25 cellular contexts compared by ENCODE assay signal in genomic region chr6:54988576-54988975, GRCh38.
"Had no signal": no experiment of that assay in that cellular context is flagged by ENCODE, and none has a peak within 500 bp of the region (broad histone marks: within the 10 kb centered on the region; RNA-seq: fewer than 3 reads in every experiment).

No MANE protein-coding gene starts in this region.

- H3K27me3 Mint-ChIP-seq: activated CD8-positive, alpha-beta T cell treated with anti-CD3 and anti-CD28 coated beads for 36 hours; activated naive CD4-positive, alpha-beta T cell treated with anti-CD3 and anti-CD28 coated beads, Interleukin-2, amount 10 ng/mL, durations not matched to agents 7 days and 5 days; activated naive CD8-positive, alpha-beta T cell treated with anti-CD3 and anti-CD28 coated beads, Interleukin-2, amount 50 U/mL, for 24 hours had no signal

- H3K27me3 ChIP-seq: ascending aorta, breast epithelium, esophagus squamous epithelium, sigmoid colon, testis, upper lobe of left lung had no signal

- H3K4me3 ChIP-seq: ascending aorta, breast epithelium, esophagus squamous epithelium, lower lobe of right lung, sigmoid colon, testis, upper lobe of left lung had no signal

- ATAC-seq: activated CD8-positive, alpha-beta T cell treated with anti-CD3 and anti-CD28 coated beads for 36 hours; activated naive CD8-positive, alpha-beta T cell treated with anti-CD3 and anti-CD28 coated beads, Interleukin-2, amount 50 U/mL, for 24 hours; activated T-cell treated with anti-CD3 and anti-CD28 coated beads, Interleukin-2, amount 50 U/mL, for 4 hours; lower lobe of right lung; stimulated activated effector memory CD8-positive, alpha-beta T cell treated with anti-CD3 and anti-CD28 coated beads, Interleukin-12 subunit alpha, Interleukin-12 subunit beta, amount 100 ng/mL, for 72 hours had no signal

- DNase-seq: activated CD4-positive, alpha-beta T cell treated with anti-CD3 and anti-CD28 coated beads for 48 hours; activated CD4-positive, CD25-positive, alpha-beta regulatory T cell; activated CD8-positive, alpha-beta T cell treated with anti-CD3 and anti-CD28 coated beads for 36 hours; activated naive CD4-positive, alpha-beta T cell treated with anti-CD3 and anti-CD28 coated beads, Interleukin-2, amount 10 ng/mL, durations not matched to agents 7 days and 5 days; activated naive CD8-positive, alpha-beta T cell treated with anti-CD3 and anti-CD28 coated beads, Interleukin-2, amount 50 U/mL, for 24 hours; activated T-cell treated with anti-CD3 and anti-CD28 coated beads, Interleukin-2, amount 50 U/mL, for 4 hours; cerebellar nuclear complex; dermis blood vessel endothelial cell; effector memory CD4-positive, alpha-beta T cell; esophagus squamous epithelium; hippocampal formation; lower lobe of right lung; sigmoid colon; stimulated activated CD4-positive, alpha-beta T cell treated with anti-CD3 and anti-CD28 coated beads, Interleukin-4, amount 100 ng/mL, for 24 hours; T1000; testis; upper lobe of left lung had no signal

- H3K9me3 ChIP-seq: esophagus squamous epithelium, testis had no signal

- H3K27ac Mint-ChIP-seq: activated CD8-positive, alpha-beta T cell treated with anti-CD3 and anti-CD28 coated beads for 36 hours; activated naive CD4-positive, alpha-beta T cell treated with anti-CD3 and anti-CD28 coated beads, Interleukin-2, amount 10 ng/mL, durations not matched to agents 7 days and 5 days; activated naive CD8-positive, alpha-beta T cell treated with anti-CD3 and anti-CD28 coated beads, Interleukin-2, amount 50 U/mL, for 24 hours; mesothelial cell of epicardium; nephron; stimulated activated effector memory CD8-positive, alpha-beta T cell treated with anti-CD3 and anti-CD28 coated beads, Interleukin-12 subunit alpha, Interleukin-12 subunit beta, amount 100 ng/mL, for 72 hours had no signal

- H3K4me1 Mint-ChIP-seq: activated naive CD4-positive, alpha-beta T cell treated with anti-CD3 and anti-CD28 coated beads, Interleukin-2, amount 10 ng/mL, durations not matched to agents 7 days and 5 days; activated naive CD8-positive, alpha-beta T cell treated with anti-CD3 and anti-CD28 coated beads, Interleukin-2, amount 50 U/mL, for 24 hours; mesothelial cell of epicardium; nephron; stimulated activated effector memory CD8-positive, alpha-beta T cell treated with anti-CD3 and anti-CD28 coated beads, Interleukin-12 subunit alpha, Interleukin-12 subunit beta, amount 100 ng/mL, for 72 hours had no signal

- H3K4me1 ChIP-seq: ascending aorta, breast epithelium, esophagus squamous epithelium, lower lobe of right lung, parathyroid adenoma, sigmoid colon, testis, upper lobe of left lung had no signal

- H3K36me3 ChIP-seq: ascending aorta, breast epithelium, esophagus squamous epithelium, lower lobe of right lung, sigmoid colon, upper lobe of left lung had no signal

- H3K9ac ChIP-seq: parathyroid adenoma had no signal

- H3K36me3 Mint-ChIP-seq: activated naive CD4-positive, alpha-beta T cell treated with anti-CD3 and anti-CD28 coated beads, Interleukin-2, amount 10 ng/mL, durations not matched to agents 7 days and 5 days; mesothelial cell of epicardium; stimulated activated effector memory CD8-positive, alpha-beta T cell treated with anti-CD3 and anti-CD28 coated beads, Interleukin-12 subunit alpha, Interleukin-12 subunit beta, amount 100 ng/mL, for 72 hours had no signal

- FAIRE-seq: endothelial cell of umbilical vein, islet of Langerhans had no signal

- H2AFZ ChIP-seq: parathyroid adenoma had no signal

- H3K4me3 Mint-ChIP-seq: activated CD8-positive, alpha-beta T cell treated with anti-CD3 and anti-CD28 coated beads for 36 hours; activated naive CD4-positive, alpha-beta T cell treated with anti-CD3 and anti-CD28 coated beads, Interleukin-2, amount 10 ng/mL, durations not matched to agents 7 days and 5 days; activated naive CD8-positive, alpha-beta T cell treated with anti-CD3 and anti-CD28 coated beads, Interleukin-2, amount 50 U/mL, for 24 hours; activated T-cell treated with anti-CD3 and anti-CD28 coated beads, Interleukin-2, amount 50 U/mL, for 4 hours; mesothelial cell of epicardium; nephron; stimulated activated effector memory CD8-positive, alpha-beta T cell treated with anti-CD3 and anti-CD28 coated beads, Interleukin-12 subunit alpha, Interleukin-12 subunit beta, amount 100 ng/mL, for 72 hours had no signal

- H3K79me2 ChIP-seq: parathyroid adenoma had no signal

- H3K27ac ChIP-seq: ascending aorta, breast epithelium, esophagus squamous epithelium, lower lobe of right lung, parathyroid adenoma, sigmoid colon, testis, upper lobe of left lung had no signal
